24 cellular contexts compared by ENCODE assay signal in the genomic region with DNA sequence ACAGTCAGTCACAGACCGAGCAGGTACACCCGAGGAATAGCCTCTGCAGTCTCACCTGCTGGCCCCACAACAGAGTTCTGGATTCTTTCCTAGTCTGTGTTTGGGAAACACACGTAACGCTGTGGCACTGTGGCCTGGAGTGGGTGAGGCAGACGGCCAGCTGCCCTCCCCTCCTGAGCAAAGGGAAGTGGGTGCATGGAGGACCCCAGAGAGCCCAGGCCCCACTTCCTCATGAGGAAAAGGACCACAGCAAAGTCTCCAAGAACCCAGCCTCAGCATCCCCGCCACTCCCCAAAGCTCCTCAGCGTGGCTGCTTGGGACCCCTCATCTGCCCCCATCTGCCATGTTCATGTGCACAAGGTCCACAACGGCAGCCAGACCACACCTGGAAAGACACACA.
DNase-seq lines count a peak whose midpoint lies in the region; ATAC-seq, FAIRE-seq and TF ChIP-seq lines count a peak whose summit lies in the region.
"Had no signal": no experiment of that assay in that cellular context is flagged by ENCODE, and none has a peak within 500 bp of the region (broad histone marks: within the 10 kb centered on the region; RNA-seq: fewer than 3 reads in every experiment).

No MANE protein-coding gene starts in this region.

- no peak overlapping the region for H3K9ac ChIP-seq in endodermal cell (ENCODE audit: extremely low read depth, low read length, poor library complexity, severe bottlenecking)
- H3K9ac ChIP-seq: BLaER1, GM23248 had no signal

- H3K9me3 Mint-ChIP-seq in endodermal cell: peaks cover 21% of the 10 kb centered on the region
- H3K9me3 Mint-ChIP-seq: CD8-positive, alpha-beta T cell had no signal

- no peaks in the 10 kb centered on the region for H3K4me1 ChIP-seq in RWPE2 (ENCODE audit: insufficient read depth, poor library complexity, severe bottlenecking)
- H3K4me1 ChIP-seq in endodermal cell (ENCODE audit: control insufficient read depth, insufficient read depth, low read length): no peaks in the 10 kb centered on the region
- H3K4me1 ChIP-seq: BLaER1, Caco-2 had no signal

- TF ChIP-seq CTCF in RWPE2 (IDR thresholded peaks at IDR 0.05; ENCODE audit: poor library complexity, severe bottlenecking): no peak
- TF ChIP-seq CTCF in endodermal cell (conservative IDR thresholded peaks at IDR 0.05): no peak

- H3K9me3 ChIP-seq in RWPE2 (ENCODE audit: severe bottlenecking) (peaks cover 2% of the 10 kb centered on the region), endodermal cell (ENCODE audit: control insufficient read depth, low read length) (peaks cover 67% of the 10 kb centered on the region)

- H3K36me3 ChIP-seq in RWPE2 (ENCODE audit: low read depth) (no peaks in the 10 kb centered on the region), endodermal cell (ENCODE audit: control insufficient read depth, insufficient read depth, low read length) (no peaks in the 10 kb centered on the region)

- H3K4me3 Mint-ChIP-seq in endodermal cell: no peak overlapping the region
- H3K4me3 Mint-ChIP-seq: B cell; CD4-positive, CD25-positive, alpha-beta regulatory T cell; CD8-positive, alpha-beta T cell had no signal

- H3K27ac ChIP-seq in RWPE2 (ENCODE audit: poor library complexity, severe bottlenecking) (no peak overlapping the region), endodermal cell (ENCODE audit: low read depth, low read length) (no peak overlapping the region)
- H3K27ac ChIP-seq: BLaER1, C4-2B, GM23248 had no signal

- H3K27ac Mint-ChIP-seq in endodermal cell: no peak overlapping the region
- H3K27ac Mint-ChIP-seq: B cell; CD4-positive, CD25-positive, alpha-beta regulatory T cell; CD8-positive, alpha-beta T cell had no signal

- intact Hi-C loops in sciatic nerve (cut with DNase I): no loop called here

- no peak for FAIRE-seq in RCC 7860 (lab: Jason Lieb, UNC)
- FAIRE-seq: A204.1, GM12878, GM19239, H1 had no signal

- H3K4me1 Mint-ChIP-seq in endodermal cell: no peaks in the 10 kb centered on the region
- H3K4me1 Mint-ChIP-seq: B cell; CD4-positive, CD25-positive, alpha-beta regulatory T cell had no signal

- WGBS in endodermal cell (ENCODE audit: insufficient coverage in 1 of 2, insufficient read length in 1 of 2), 2 experiments: 83 to 96% methylated on average over 6 to 8 of the region's 8 CpGs

- ATAC-seq in RWPE2 (ENCODE audit: low read depth): no peak
- ATAC-seq in sciatic nerve: no peak
- no peak for ATAC-seq in HG03571 (IDR thresholded peaks at IDR 0.05; ENCODE audit: unreplicated experiment)
- ATAC-seq in HG02588 (IDR thresholded peaks at IDR 0.05; ENCODE audit: unreplicated experiment): no peak
- ATAC-seq: CD8-positive, alpha-beta T cell; GM12878 had no signal

- H3K36me3 Mint-ChIP-seq in endodermal cell (ENCODE audit: low read depth): no peaks in the 10 kb centered on the region
- H3K36me3 Mint-ChIP-seq: CD4-positive, CD25-positive, alpha-beta regulatory T cell; CD8-positive, alpha-beta T cell had no signal

- H3K27me3 Mint-ChIP-seq in endodermal cell (ENCODE audit: insufficient read depth): no peaks in the 10 kb centered on the region
- H3K27me3 Mint-ChIP-seq: B cell; CD4-positive, CD25-positive, alpha-beta regulatory T cell had no signal

- DNase-seq in RWPE2 (ENCODE audit: low spot score) (peak; percentile 28), endodermal cell (no peak), mesenteric fat pad (ENCODE audit: low spot score) (peak; percentile 33), sciatic nerve (ENCODE audit: low spot score) (peak; percentile 39), RCC 7860 (ENCODE audit: low spot score) (no peak), HuH-7 (ENCODE audit: low spot score) (no peak)
- DNase-seq: Caco-2; CD4-positive, CD25-positive, alpha-beta regulatory T cell; CD8-positive, alpha-beta T cell; DMS153; EL; GDM1; GM23248; H7; HCEC 1CT had no signal

- H3K27me3 ChIP-seq in RWPE2 (ENCODE audit: insufficient read depth, poor library complexity, severe bottlenecking): no peaks in the 10 kb centered on the region
- H3K27me3 ChIP-seq in endodermal cell (ENCODE audit: control insufficient read depth, insufficient read depth, low read length, poor library complexity, severe bottlenecking): no peaks in the 10 kb centered on the region
- H3K27me3 ChIP-seq: BLaER1 had no signal

- H3K4me3 ChIP-seq in RWPE2 (ENCODE audit: severe bottlenecking) (no peak overlapping the region), endodermal cell (ENCODE audit: low read length) (peak overlapping the region; percentile 58)
- H3K4me3 ChIP-seq: BLaER1, GM12878, GM23248 had no signal

Comparison
In these comparisons a context has a peak if more than half of its experiments do, and no peak if none do; other contexts are left out.
1. DNase-seq: peak in RWPE2 (single experiment), mesenteric fat pad (single experiment) and sciatic nerve (single experiment); none in endodermal cell (single experiment), RCC 7860 (single experiment) and HuH-7 (single experiment).